Comparison of ENCODE assay signal across 10 cellular contexts in genomic region chr14:68952544-68953535, GRCh38. TPM values are rescaled to one million over a fixed set of nuclear protein-coding genes. Genes with fewer than 3 reads are reported as not detected.
A peak's percentile ranks its signal among the peaks of the same experiment; 100 is the strongest.
DNase-seq lines count a peak whose midpoint lies in the region; ATAC-seq, FAIRE-seq and TF ChIP-seq lines count a peak whose summit lies in the region.
"Had no signal": no experiment of that assay in that cellular context is flagged by ENCODE, and none has a peak within 500 bp of the region (broad histone marks: within the 10 kb centered on the region; RNA-seq: fewer than 3 reads in every experiment).

No MANE protein-coding gene starts in this region.

- H3K79me1 ChIP-seq in H9 (ENCODE audit: insufficient read depth, low read depth, low read length, poor library complexity, severe bottlenecking), result peaks cover 3% of the 10 kb centered on the region

- TF ChIP-seq CTCF in H9 (conservative IDR thresholded peaks at IDR 0.05) (no peak), left ventricle myocardium inferior (IDR thresholded peaks at IDR 0.05; ENCODE audit: borderline replicate concordance) (no peak)

- H4K20me1 ChIP-seq in H9 (ENCODE audit: control insufficient read depth, insufficient read depth, insufficient read length), result no peaks in the 10 kb centered on the region

- no peak for TF ChIP-seq POLR2A in GM12892 (IDR thresholded peaks at IDR 0.05; ENCODE audit: low read depth, low read length)

- no peak overlapping the region for H2BK120ac ChIP-seq in H9 (ENCODE audit: low read depth, low read length, poor library complexity, severe bottlenecking)

- H3K9me3 ChIP-seq in H9 (ENCODE audit: control insufficient read depth, low read depth, low read length), result no peaks in the 10 kb centered on the region
- H3K9me3 ChIP-seq in left ventricle myocardium inferior (replicated peaks), result no peaks in the 10 kb centered on the region

- H3K27me3 ChIP-seq in H9 (ENCODE audit: insufficient read depth, low read length), result no peaks in the 10 kb centered on the region
- no peaks in the 10 kb centered on the region for H3K27me3 ChIP-seq in left ventricle myocardium inferior (ENCODE audit: low read depth)

- H3K27ac Mint-ChIP-seq in H9, result peak overlapping the region; percentile 57 to 96 (median 81); a peak in 5 of 7 replicates
- peak overlapping the region; percentile 95 for H3K27ac Mint-ChIP-seq in activated naive CD8-positive, alpha-beta T cell
- H3K27ac Mint-ChIP-seq: activated CD4-positive, alpha-beta memory T cell treated with anti-CD3 and anti-CD28 coated beads, Interleukin-2, amount 10 ng/mL, durations not matched to agents 7 days and 5 days had no signal

- H3K23me2 ChIP-seq in H9 (ENCODE audit: insufficient read length, low read depth, low read length, poor library complexity, severe bottlenecking), result no peaks in the 10 kb centered on the region

- H2AFZ ChIP-seq in H9 (ENCODE audit: low read length), result no peak overlapping the region

- no peak for FAIRE-seq in GM12892 (lab: Jason Lieb, UNC)
- FAIRE-seq: islet of Langerhans had no signal

- no peak overlapping the region for H2BK12ac ChIP-seq in H9 (ENCODE audit: insufficient read length, low read depth, low read length)

- H3K4ac ChIP-seq in H9 (ENCODE audit: low read depth, low read length), result no peak overlapping the region

- no peak overlapping the region for H3T11ph ChIP-seq in H9 (ENCODE audit: low read length)

- H3K9me3 Mint-ChIP-seq in H9, result no peaks in the 10 kb centered on the region
- H3K9me3 Mint-ChIP-seq in activated naive CD8-positive, alpha-beta T cell (ENCODE audit: low read depth), result no peaks in the 10 kb centered on the region
- H3K9me3 Mint-ChIP-seq: activated CD4-positive, alpha-beta memory T cell treated with anti-CD3 and anti-CD28 coated beads, Interleukin-2, amount 10 ng/mL, durations not matched to agents 7 days and 5 days had no signal

- H2BK20ac ChIP-seq in H9 (ENCODE audit: low read depth, low read length, poor library complexity, severe bottlenecking), result no peak overlapping the region

- no peak overlapping the region for H4K8ac ChIP-seq in H9 (replicated peaks; ENCODE audit: insufficient read length, low read depth, low read length)

- H3K4me3 ChIP-seq in left ventricle myocardium inferior, result peak overlapping the region; percentile 38

- H3K9ac ChIP-seq in H9 (ENCODE audit: extremely low read depth, insufficient read length, low read length), result no peak overlapping the region

- H3K4me3 Mint-ChIP-seq in H9, result no peak overlapping the region
- H3K4me3 Mint-ChIP-seq in activated naive CD8-positive, alpha-beta T cell, result peak overlapping the region; percentile 81
- H3K4me3 Mint-ChIP-seq: activated CD4-positive, alpha-beta memory T cell treated with anti-CD3 and anti-CD28 coated beads, Interleukin-2, amount 10 ng/mL, durations not matched to agents 7 days and 5 days had no signal

- no peak overlapping the region for H2BK15ac ChIP-seq in H9 (ENCODE audit: low read depth, low read length)

- H3K27me3 Mint-ChIP-seq in H9 (ENCODE audit: low read depth), result no peaks in the 10 kb centered on the region
- H3K27me3 Mint-ChIP-seq in activated naive CD8-positive, alpha-beta T cell, result no peaks in the 10 kb centered on the region
- H3K27me3 Mint-ChIP-seq: activated CD4-positive, alpha-beta memory T cell treated with anti-CD3 and anti-CD28 coated beads, Interleukin-2, amount 10 ng/mL, durations not matched to agents 7 days and 5 days had no signal

- H3K36me3 Mint-ChIP-seq in H9 (ENCODE audit: insufficient read depth in 1 of 3, low read depth in 3 of 3), result peaks cover 4 to 46% (median 30%) of the 10 kb centered on the region in 3 experiments; a peak in 5 of 7 replicates
- H3K36me3 Mint-ChIP-seq in activated naive CD8-positive, alpha-beta T cell, result peaks cover 12% of the 10 kb centered on the region

- peaks cover 39% of the 10 kb centered on the region; the same call in 1 of the 2 replicates for H3K79me2 ChIP-seq in H9 (ENCODE audit: insufficient read depth, low read length)

- H3K23ac ChIP-seq in H9 (ENCODE audit: insufficient read length, low read depth, low read length), result no peak overlapping the region

- no peak overlapping the region for H2BK5ac ChIP-seq in H9 (ENCODE audit: insufficient read length, low read length)

- intact Hi-C loops in left ventricle myocardium inferior (cut with micrococcal nuclease), result no loop called here

- DNase-seq in H9 (no peak), left ventricle myocardium inferior (peak; percentile 59), NCI-H1694 treated with DMSO at 0.1 percent for 48 hours (lab: John Stamatoyannopoulos, UW) (no peak), GM12892 (ENCODE audit: insufficient read length) (no peak), NCI-H146 (lab: John Stamatoyannopoulos, UW) (no peak)
- DNase-seq in stimulated activated naive CD8-positive, alpha-beta T cell treated with anti-CD3 and anti-CD28 coated beads, Interleukin-15, Interleukin-2, amounts not matched to agents 100 U/mL and 50 U/mL, for 24 hours, result no peak
- DNase-seq: activated CD4-positive, alpha-beta memory T cell treated with anti-CD3 and anti-CD28 coated beads, Interleukin-2, amount 10 ng/mL, durations not matched to agents 7 days and 5 days had no signal

- no peak overlapping the region for H4K91ac ChIP-seq in H9 (ENCODE audit: insufficient read length, low read depth, low read length)

- no peak overlapping the region for H3K27ac ChIP-seq in H9 (ENCODE audit: insufficient read length, low read depth, low read length)
- H3K27ac ChIP-seq in left ventricle myocardium inferior (replicated peaks), result peak overlapping the region; percentile 88

- H3K36me3 ChIP-seq in left ventricle myocardium inferior, result no peaks in the 10 kb centered on the region

- no peak overlapping the region for H2AK5ac ChIP-seq in H9 (ENCODE audit: insufficient read length, low read length)

- H3K4me1 ChIP-seq in H9 (ENCODE audit: insufficient read depth, low read length) (peaks cover 9% of the 10 kb centered on the region; the same call in 1 of the 2 replicates), left ventricle myocardium inferior (peaks cover 100% of the 10 kb centered on the region)

- ATAC-seq in stimulated activated naive CD8-positive, alpha-beta T cell treated with anti-CD3 and anti-CD28 coated beads, Interleukin-15, Interleukin-2, amounts not matched to agents 100 U/mL and 50 U/mL, for 24 hours, result peak; percentile 38
- no peak for ATAC-seq in GM18867 (IDR thresholded peaks at IDR 0.05; ENCODE audit: unreplicated experiment)

- no peak overlapping the region for H3K56ac ChIP-seq in H9 (ENCODE audit: insufficient read length, low read depth, low read length)

- H3K14ac ChIP-seq in H9 (ENCODE audit: insufficient read depth, low read length), result no peak overlapping the region

- no peak overlapping the region for H4K5ac ChIP-seq in H9 (ENCODE audit: insufficient read length, low read depth, low read length)

- WGBS in H9 (ENCODE audit: extremely low coverage, insufficient read length, low lambda C conversion rate), result no CpG with 5 or more reads among the region's 16 CpGs

- no peak overlapping the region for H3K4me2 ChIP-seq in H9 (ENCODE audit: insufficient read depth, insufficient read length, low read length)

- H3K4me1 Mint-ChIP-seq in H9, result peaks cover 60 to 64% of the 10 kb centered on the region in 2 experiments
- H3K4me1 Mint-ChIP-seq in activated naive CD8-positive, alpha-beta T cell (ENCODE audit: low read depth), result peaks cover 91% of the 10 kb centered on the region

- no peak overlapping the region for H3K18ac ChIP-seq in H9 (ENCODE audit: insufficient read length, low read depth, low read length)

RNA-seq across cellular contexts. Expression of gene ACTN1, which starts 26.3 kb away (rescaled TPM):
- total RNA-seq in H9 (2021), result 218 and 219 TPM in 2 replicates
- total RNA-seq in left ventricle myocardium inferior, result 75.4 TPM
- 0.40 TPM for polyA plus RNA-seq in GM12892 (2012; ENCODE audit: missing spikeins)
